Comparison of ENCODE assay signal across 26 cellular contexts in genomic region chr10:125022671-125023070, GRCh38.
DNase-seq lines count a peak whose midpoint lies in the region; ATAC-seq and TF ChIP-seq lines count a peak whose summit lies in the region.
"Had no signal": no experiment of that assay in that cellular context is flagged by ENCODE, and none has a peak within 500 bp of the region (broad histone marks: within the 10 kb centered on the region; RNA-seq: fewer than 3 reads in every experiment).

No MANE protein-coding gene starts in this region.

- H3K9me3 Mint-ChIP-seq in activated T-helper 2 cell treated with anti-CD3 and anti-CD28 coated beads, Interferon-gamma antibody, Interleukin-2, Interleukin-4, amounts not matched to agents 10 μg/mL and 5 μg/mL and 100 μg/mL, durations not matched to agents 14 hours and 24 hours and 36 hours: no peaks in the 10 kb centered on the region
- H3K9me3 Mint-ChIP-seq: activated CD4-positive, alpha-beta memory T cell treated with anti-CD3 and anti-CD28 coated beads, Interleukin-2, amount 10 ng/mL, durations not matched to agents 7 days and 5 days; activated naive CD8-positive, alpha-beta T cell treated with anti-CD3 and anti-CD28 coated beads, Interleukin-2, amount 50 U/mL, for 24 hours; stimulated activated naive CD8-positive, alpha-beta T cell treated with anti-CD3 and anti-CD28 coated beads, Interleukin-15, amount 100 ng/mL, for 72 hours had no signal

- TF ChIP-seq POLR2A in lower leg skin (IDR thresholded peaks at IDR 0.05): no peak

- H3K36me3 Mint-ChIP-seq in activated T-helper 2 cell treated with anti-CD3 and anti-CD28 coated beads, Interferon-gamma antibody, Interleukin-2, Interleukin-4, amounts not matched to agents 10 μg/mL and 5 μg/mL and 100 μg/mL, durations not matched to agents 14 hours and 24 hours and 36 hours (ENCODE audit: low read depth): no peaks in the 10 kb centered on the region

- H3K4me3 ChIP-seq in WERI-Rb-1 (ENCODE audit: low read depth, low read length) (peak overlapping the region; percentile 39; the same call in 1 of the 2 replicates), left ventricle myocardium inferior (peak overlapping the region; percentile 41), psoas muscle (peak overlapping the region; percentile 40), lower leg skin (ENCODE audit: low read depth, poor library complexity, severe bottlenecking) (no peak overlapping the region)
- H3K4me3 ChIP-seq: BLaER1, sigmoid colon, upper lobe of left lung had no signal

- peaks cover 92% of the 10 kb centered on the region for H3K4me1 ChIP-seq in left ventricle myocardium inferior
- peaks cover 77% of the 10 kb centered on the region for H3K4me1 ChIP-seq in psoas muscle

- H3K27ac ChIP-seq in 22Rv1: peak overlapping the region; percentile 62
- H3K27ac ChIP-seq in WERI-Rb-1: peak overlapping the region; percentile 94
- H3K27ac ChIP-seq in left ventricle myocardium inferior (replicated peaks): peak overlapping the region; percentile 73
- peak overlapping the region; percentile 71 for H3K27ac ChIP-seq in psoas muscle
- H3K27ac ChIP-seq: BLaER1, brain microvascular endothelial cell, upper lobe of left lung had no signal

- H3K4me3 Mint-ChIP-seq in activated T-helper 2 cell treated with anti-CD3 and anti-CD28 coated beads, Interferon-gamma antibody, Interleukin-2, Interleukin-4, amounts not matched to agents 10 μg/mL and 5 μg/mL and 100 μg/mL, durations not matched to agents 14 hours and 24 hours and 36 hours (ENCODE audit: low read depth): no peak overlapping the region
- H3K4me3 Mint-ChIP-seq: activated CD4-positive, alpha-beta memory T cell treated with anti-CD3 and anti-CD28 coated beads, Interleukin-2, amount 10 ng/mL, durations not matched to agents 7 days and 5 days; activated naive CD8-positive, alpha-beta T cell treated with anti-CD3 and anti-CD28 coated beads, Interleukin-2, amount 50 U/mL, for 24 hours; mesothelial cell of epicardium; naive thymus-derived CD4-positive, alpha-beta T cell; stimulated activated naive CD8-positive, alpha-beta T cell treated with anti-CD3 and anti-CD28 coated beads, Interleukin-15, amount 100 ng/mL, for 72 hours had no signal

- peaks cover 7% of the 10 kb centered on the region for H3K9me3 ChIP-seq in WERI-Rb-1 (ENCODE audit: severe bottlenecking)
- peaks cover 6% of the 10 kb centered on the region for H3K9me3 ChIP-seq in left ventricle myocardium inferior (replicated peaks)
- H3K9me3 ChIP-seq in psoas muscle: no peaks in the 10 kb centered on the region
- H3K9me3 ChIP-seq: pancreas, sigmoid colon, upper lobe of left lung had no signal

- no peaks in the 10 kb centered on the region for H3K27me3 ChIP-seq in WERI-Rb-1 (ENCODE audit: insufficient read depth, low read depth, severe bottlenecking)
- no peaks in the 10 kb centered on the region for H3K27me3 ChIP-seq in left ventricle myocardium inferior (ENCODE audit: low read depth)
- H3K27me3 ChIP-seq in psoas muscle (ENCODE audit: insufficient read depth in 3 of 3, low read length in 2 of 3): no peaks in the 10 kb centered on the region
- H3K27me3 ChIP-seq: BLaER1, brain microvascular endothelial cell, pancreas, sigmoid colon, upper lobe of left lung had no signal

- WGBS in psoas muscle, 3 donors: 93 to 97% (median 96%) methylated on average over 8 of the region's 8 CpGs
- WGBS in lower leg skin, 2 donors: 99% methylated on average over 8 of the region's 8 CpGs

- H3K4me1 Mint-ChIP-seq in activated T-helper 2 cell treated with anti-CD3 and anti-CD28 coated beads, Interferon-gamma antibody, Interleukin-2, Interleukin-4, amounts not matched to agents 10 μg/mL and 5 μg/mL and 100 μg/mL, durations not matched to agents 14 hours and 24 hours and 36 hours (ENCODE audit: low read depth): no peaks in the 10 kb centered on the region
- H3K4me1 Mint-ChIP-seq: activated CD4-positive, alpha-beta memory T cell treated with anti-CD3 and anti-CD28 coated beads, Interleukin-2, amount 10 ng/mL, durations not matched to agents 7 days and 5 days; activated naive CD8-positive, alpha-beta T cell treated with anti-CD3 and anti-CD28 coated beads, Interleukin-2, amount 50 U/mL, for 24 hours; naive thymus-derived CD4-positive, alpha-beta T cell; stimulated activated naive CD8-positive, alpha-beta T cell treated with anti-CD3 and anti-CD28 coated beads, Interleukin-15, amount 100 ng/mL, for 72 hours had no signal

- TF ChIP-seq CTCF in 22Rv1 (IDR thresholded peaks at IDR 0.05): no peak
- TF ChIP-seq CTCF in WERI-Rb-1 (IDR thresholded peaks at IDR 0.05; ENCODE audit: low read depth, low read length): no peak
- no peak for TF ChIP-seq CTCF in left ventricle myocardium inferior (IDR thresholded peaks at IDR 0.05; ENCODE audit: borderline replicate concordance)
- TF ChIP-seq CTCF in psoas muscle (IDR thresholded peaks at IDR 0.05): no peak
- no peak for TF ChIP-seq CTCF in lower leg skin (IDR thresholded peaks at IDR 0.05)

- peaks cover 6% of the 10 kb centered on the region for H3K27me3 Mint-ChIP-seq in activated T-helper 2 cell treated with anti-CD3 and anti-CD28 coated beads, Interferon-gamma antibody, Interleukin-2, Interleukin-4, amounts not matched to agents 10 μg/mL and 5 μg/mL and 100 μg/mL, durations not matched to agents 14 hours and 24 hours and 36 hours (ENCODE audit: low read depth)
- H3K27me3 Mint-ChIP-seq: activated naive CD8-positive, alpha-beta T cell treated with anti-CD3 and anti-CD28 coated beads, Interleukin-2, amount 50 U/mL, for 24 hours; stimulated activated naive CD8-positive, alpha-beta T cell treated with anti-CD3 and anti-CD28 coated beads, Interleukin-15, amount 100 ng/mL, for 72 hours had no signal

- intact Hi-C loops in left ventricle myocardium inferior (cut with micrococcal nuclease) (no loop called here), psoas muscle (cut with DNase I) (no loop called here), lower leg skin (cut with DNase I; ENCODE audit: low total_unique reads) (no loop called here)
- intact Hi-C loops in activated T-helper 2 cell treated with anti-CD3 and anti-CD28 coated beads, Interferon-gamma antibody, Interleukin-2, Interleukin-4, amounts not matched to agents 10 μg/mL and 5 μg/mL and 100 μg/mL, durations not matched to agents 14 hours and 24 hours and 36 hours (cut with micrococcal nuclease): no loop called here

- DNase-seq in WERI-Rb-1 (no peak), left ventricle myocardium inferior (no peak), psoas muscle (no peak), COLO829 (ENCODE audit: low spot score) (no peak), lower leg skin (ENCODE audit: low spot score in 2 of 2) (no peak)
- no peak for DNase-seq in activated T-helper 2 cell treated with anti-CD3 and anti-CD28 coated beads, Interferon-gamma antibody, Interleukin-2, Interleukin-4, amounts not matched to agents 10 μg/mL and 5 μg/mL and 100 μg/mL, durations not matched to agents 14 hours and 24 hours and 36 hours (ENCODE audit: low spot score)
- DNase-seq: activated CD4-positive, alpha-beta memory T cell treated with anti-CD3 and anti-CD28 coated beads, Interleukin-2, amount 10 ng/mL, durations not matched to agents 7 days and 5 days; activated CD4-positive, CD25-positive, alpha-beta regulatory T cell treated with anti-CD3 and anti-CD28 coated beads, Interleukin-2, amount 50 U/mL, for 72 hours; activated gamma-delta T cell; activated naive CD8-positive, alpha-beta T cell treated with anti-CD3 and anti-CD28 coated beads, Interleukin-2, amount 50 U/mL, for 24 hours; brain microvascular endothelial cell; HCEC 1CT; naive thymus-derived CD4-positive, alpha-beta T cell; NCI-H1694; NCI-H2171; NCI-H524 treated with DMSO at 0.1 percent for 48 hours; SIG-M5; stimulated activated naive CD8-positive, alpha-beta T cell treated with anti-CD3 and anti-CD28 coated beads, Interleukin-15, amount 100 ng/mL, for 72 hours; T-helper 1 cell had no signal

- H3K27ac Mint-ChIP-seq in activated T-helper 2 cell treated with anti-CD3 and anti-CD28 coated beads, Interferon-gamma antibody, Interleukin-2, Interleukin-4, amounts not matched to agents 10 μg/mL and 5 μg/mL and 100 μg/mL, durations not matched to agents 14 hours and 24 hours and 36 hours: no peak overlapping the region
- H3K27ac Mint-ChIP-seq: activated CD4-positive, alpha-beta memory T cell treated with anti-CD3 and anti-CD28 coated beads, Interleukin-2, amount 10 ng/mL, durations not matched to agents 7 days and 5 days; activated naive CD8-positive, alpha-beta T cell treated with anti-CD3 and anti-CD28 coated beads, Interleukin-2, amount 50 U/mL, for 24 hours; naive thymus-derived CD4-positive, alpha-beta T cell; stimulated activated naive CD8-positive, alpha-beta T cell treated with anti-CD3 and anti-CD28 coated beads, Interleukin-15, amount 100 ng/mL, for 72 hours had no signal

- no peak for ATAC-seq in psoas muscle
- no peak for ATAC-seq in HG02852 (IDR thresholded peaks at IDR 0.05; ENCODE audit: unreplicated experiment)
- ATAC-seq: activated naive CD8-positive, alpha-beta T cell treated with anti-CD3 and anti-CD28 coated beads, Interleukin-2, amount 50 U/mL, for 24 hours; naive thymus-derived CD4-positive, alpha-beta T cell had no signal

- H3K36me3 ChIP-seq in WERI-Rb-1: peaks cover 41% of the 10 kb centered on the region
- peaks cover 8% of the 10 kb centered on the region for H3K36me3 ChIP-seq in left ventricle myocardium inferior
- peaks cover 0 to 5% of the 10 kb centered on the region in 2 donors for H3K36me3 ChIP-seq in psoas muscle (ENCODE audit: insufficient read depth in 1 of 2, low read depth in 1 of 2)
- H3K36me3 ChIP-seq: brain microvascular endothelial cell had no signal
